Comparison of ENCODE assay signal across 15 cellular contexts in genomic region chr15:48149858-48150257, GRCh38. TPM values are rescaled to one million over a fixed set of nuclear protein-coding genes. Genes with fewer than 3 reads are reported as not detected.
DNase-seq lines count a peak whose midpoint lies in the region; ATAC-seq, FAIRE-seq and TF ChIP-seq lines count a peak whose summit lies in the region.
"Had no signal": no experiment of that assay in that cellular context is flagged by ENCODE, and none has a peak within 500 bp of the region (broad histone marks: within the 10 kb centered on the region; RNA-seq: fewer than 3 reads in every experiment).

No MANE protein-coding gene starts in this region.

- peak; percentile 41 for DNase-seq in HFFc6
- DNase-seq in SW 1271 (lab: John Stamatoyannopoulos, UW): peak; percentile 57 to 79
- peak; percentile 81 for DNase-seq in fibroblast of pulmonary artery (ENCODE audit: low read depth)
- peak; percentile 2 for DNase-seq in urothelium cell line (ENCODE audit: low spot score)
- DNase-seq in cortex of kidney (lab: John Stamatoyannopoulos, UW): no peak
- DNase-seq: activated CD8-positive, alpha-beta T cell treated with anti-CD3 and anti-CD28 coated beads, Interleukin-2, amount 10 ng/mL, durations not matched to agents 7 days and 5 days; activated naive CD4-positive, alpha-beta T cell; CD8-positive, alpha-beta memory T cell; NCI-H187 had no signal

- no peaks in the 10 kb centered on the region for H3K27me3 Mint-ChIP-seq in HFFc6 (ENCODE audit: insufficient read depth)
- H3K27me3 Mint-ChIP-seq: CD8-positive, alpha-beta memory T cell had no signal

- no peak for TF ChIP-seq CTCF in HFFc6 (IDR thresholded peaks at IDR 0.05)
- no peak for TF ChIP-seq CTCF in fibroblast of pulmonary artery (IDR thresholded peaks at IDR 0.05; ENCODE audit: low read length, missing control alignments)

- H3K4me3 Mint-ChIP-seq in HFFc6: peak overlapping the region; percentile 32
- H3K4me3 Mint-ChIP-seq: activated CD8-positive, alpha-beta T cell treated with anti-CD3 and anti-CD28 coated beads, Interleukin-2, amount 10 ng/mL, durations not matched to agents 7 days and 5 days; CD8-positive, alpha-beta memory T cell; neural progenitor cell had no signal

- H3K4me1 Mint-ChIP-seq in HFFc6 (ENCODE audit: low read depth): peaks cover 44% of the 10 kb centered on the region
- H3K4me1 Mint-ChIP-seq: CD8-positive, alpha-beta memory T cell had no signal

- peak overlapping the region; percentile 51 for H3K27ac Mint-ChIP-seq in HFFc6
- H3K27ac Mint-ChIP-seq: activated CD8-positive, alpha-beta T cell treated with anti-CD3 and anti-CD28 coated beads, Interleukin-2, amount 10 ng/mL, durations not matched to agents 7 days and 5 days; CD8-positive, alpha-beta memory T cell; neural progenitor cell had no signal

- no peaks in the 10 kb centered on the region for H3K9me3 Mint-ChIP-seq in HFFc6
- H3K9me3 Mint-ChIP-seq: CD8-positive, alpha-beta memory T cell; neural progenitor cell had no signal

- no peak for ATAC-seq in HG03565 (IDR thresholded peaks at IDR 0.05; ENCODE audit: unreplicated experiment)
- no peak for ATAC-seq in GM19324 (IDR thresholded peaks at IDR 0.05; ENCODE audit: low FRiP score, unreplicated experiment)
- ATAC-seq: activated CD8-positive, alpha-beta T cell treated with anti-CD3 and anti-CD28 coated beads, Interleukin-2, amount 10 ng/mL, durations not matched to agents 7 days and 5 days; Right ventricle myocardium inferior had no signal

- H3K36me3 Mint-ChIP-seq in HFFc6 (ENCODE audit: low read depth): peaks cover 22% of the 10 kb centered on the region

- no peak for FAIRE-seq in urothelium cell line (lab: Jason Lieb, UNC)

- no peak overlapping the region for H3K4me3 ChIP-seq in fibroblast of pulmonary artery (replicated peaks; ENCODE audit: low read depth, low read length)
- H3K4me3 ChIP-seq: lung, neural progenitor cell had no signal

RNA-seq across cellular contexts. Expression of gene MYEF2, which starts 28.2 kb away (rescaled TPM):
- 10 to 100 TPM in 5 of 6 experiments, 1 to 10 TPM in 1; 7.0 to 12.9 (median 11.5) TPM for total RNA-seq in HFFc6 (2021; fragmentation: NEBNext Ultra II Directional; extraction: Animal tissue kit (Norgen Biotek cat#: 25700))

RNA-seq across cellular contexts. Expression of gene SLC24A5, which starts 29.1 kb away (rescaled TPM):
- not detected for total RNA-seq in HFFc6 (2021; fragmentation: NEBNext Ultra II Directional; extraction: Animal tissue kit (Norgen Biotek cat#: 25700))
- total RNA-seq: activated CD8-positive, alpha-beta T cell treated with anti-CD3 and anti-CD28 coated beads, Interleukin-2, amount 10 ng/mL, durations not matched to agents 7 days and 5 days; CD8-positive, alpha-beta memory T cell; lung; Right ventricle myocardium inferior; skeletal muscle tissue had no signal

RNA-seq across cellular contexts. Expression of gene CTXN2, which starts 41.6 kb away (rescaled TPM):
- total RNA-seq in HFFc6 (2021; fragmentation: NEBNext Ultra II Directional; extraction: Animal tissue kit (Norgen Biotek cat#: 25700)): not detected
- total RNA-seq: activated CD8-positive, alpha-beta T cell treated with anti-CD3 and anti-CD28 coated beads, Interleukin-2, amount 10 ng/mL, durations not matched to agents 7 days and 5 days; CD8-positive, alpha-beta memory T cell; lung; Right ventricle myocardium inferior; skeletal muscle tissue had no signal

RNA-seq across cellular contexts. Expression of gene SLC12A1, which starts 56.2 kb away (rescaled TPM):
- not detected for total RNA-seq in HFFc6 (2021; fragmentation: NEBNext Ultra II Directional; extraction: Animal tissue kit (Norgen Biotek cat#: 25700))
- total RNA-seq: activated CD8-positive, alpha-beta T cell treated with anti-CD3 and anti-CD28 coated beads, Interleukin-2, amount 10 ng/mL, durations not matched to agents 7 days and 5 days; CD8-positive, alpha-beta memory T cell; Right ventricle myocardium inferior; skeletal muscle tissue had no signal
